Comparison of ENCODE assay signal across 9 cellular contexts in genomic region chrX:40201486-40201885, GRCh38.
A peak's percentile ranks its signal among the peaks of the same experiment; 100 is the strongest.
DNase-seq lines count a peak whose midpoint lies in the region; ATAC-seq lines count a peak whose summit lies in the region.
"Had no signal": no experiment of that assay in that cellular context is flagged by ENCODE, and none has a peak within 500 bp of the region (broad histone marks: within the 10 kb centered on the region; RNA-seq: fewer than 3 reads in every experiment).

No MANE protein-coding gene starts in this region.

- H3K18ac ChIP-seq in mesendoderm (ENCODE audit: low read length) = no peak overlapping the region

- no peak overlapping the region for H4K5ac ChIP-seq in mesendoderm (ENCODE audit: low read length)

- H3K56ac ChIP-seq in mesendoderm (ENCODE audit: low read length) = no peak overlapping the region

- peak; percentile 63 to 69 for ATAC-seq in activated CD4-positive, CD25-positive, alpha-beta regulatory T cell treated with anti-CD3 and anti-CD28 coated beads, Interleukin-2, amount 50 U/mL, for 24 hours
- peak; percentile 81 for ATAC-seq in GM21381 (IDR thresholded peaks at IDR 0.05; ENCODE audit: unreplicated experiment)
- ATAC-seq in HG03460 (IDR thresholded peaks at IDR 0.05; ENCODE audit: unreplicated experiment) = peak; percentile 82

- no peaks in the 10 kb centered on the region for H3K27me3 ChIP-seq in mesendoderm (ENCODE audit: insufficient read depth, low read length, poor library complexity)
- H3K27me3 ChIP-seq: neutrophil had no signal

- no peaks in the 10 kb centered on the region for H3K4me1 ChIP-seq in mesendoderm (ENCODE audit: control insufficient read depth, low read depth, low read length)

- no peak overlapping the region for H2BK5ac ChIP-seq in mesendoderm (ENCODE audit: low read length)

- H3K4me3 ChIP-seq in mesendoderm (ENCODE audit: low read length) = no peak overlapping the region

- no peak overlapping the region for H2BK15ac ChIP-seq in mesendoderm (replicated peaks; ENCODE audit: low read depth)

- H2AK5ac ChIP-seq in mesendoderm (ENCODE audit: low read length) = no peak overlapping the region

- H3K36me3 ChIP-seq in mesendoderm (ENCODE audit: control insufficient read depth, insufficient read depth, low read length) = no peaks in the 10 kb centered on the region
- H3K36me3 ChIP-seq: neutrophil had no signal

- H3K23ac ChIP-seq in mesendoderm (ENCODE audit: low read length) = no peak overlapping the region

- H3K79me1 ChIP-seq in mesendoderm (ENCODE audit: low read length) = no peaks in the 10 kb centered on the region

- H3K79me2 ChIP-seq in mesendoderm (ENCODE audit: control insufficient read depth, insufficient read depth, low read length) = no peaks in the 10 kb centered on the region

- no CpG with 5 or more reads among the region's 1 CpG for WGBS in mesendoderm (ENCODE audit: extremely low coverage, insufficient coverage, low lambda C conversion rate)

- DNase-seq in activated CD4-positive, CD25-positive, alpha-beta regulatory T cell treated with anti-CD3 and anti-CD28 coated beads, Interleukin-2, amount 50 U/mL, for 72 hours = no peak
- DNase-seq in mesendoderm = peak; percentile 18
- DNase-seq in hypothalamus (lab: John Stamatoyannopoulos, UW) = no peak
- DNase-seq in DMS79 treated with DMSO at 0.1 percent for 48 hours (lab: John Stamatoyannopoulos, UW) = no peak
- no peak for DNase-seq in NCI-H2107 treated with DMSO at 0.1 percent for 48 hours (lab: John Stamatoyannopoulos, UW; ENCODE audit: unreplicated experiment)

- no peak overlapping the region for H2BK120ac ChIP-seq in mesendoderm (ENCODE audit: low read depth, low read length)

- no peak overlapping the region for H3K4ac ChIP-seq in mesendoderm (ENCODE audit: low read depth, low read length)

- no peak overlapping the region for H3K27ac ChIP-seq in mesendoderm (ENCODE audit: low read depth, low read length)
- H3K27ac ChIP-seq: neutrophil had no signal

- no peak overlapping the region for H3K9ac ChIP-seq in mesendoderm (ENCODE audit: low read length)

- no peak overlapping the region for H4K8ac ChIP-seq in mesendoderm (ENCODE audit: low read depth, low read length)

- no peak overlapping the region for H3K4me2 ChIP-seq in mesendoderm (ENCODE audit: low read length)
